In the genomic region with DNA sequence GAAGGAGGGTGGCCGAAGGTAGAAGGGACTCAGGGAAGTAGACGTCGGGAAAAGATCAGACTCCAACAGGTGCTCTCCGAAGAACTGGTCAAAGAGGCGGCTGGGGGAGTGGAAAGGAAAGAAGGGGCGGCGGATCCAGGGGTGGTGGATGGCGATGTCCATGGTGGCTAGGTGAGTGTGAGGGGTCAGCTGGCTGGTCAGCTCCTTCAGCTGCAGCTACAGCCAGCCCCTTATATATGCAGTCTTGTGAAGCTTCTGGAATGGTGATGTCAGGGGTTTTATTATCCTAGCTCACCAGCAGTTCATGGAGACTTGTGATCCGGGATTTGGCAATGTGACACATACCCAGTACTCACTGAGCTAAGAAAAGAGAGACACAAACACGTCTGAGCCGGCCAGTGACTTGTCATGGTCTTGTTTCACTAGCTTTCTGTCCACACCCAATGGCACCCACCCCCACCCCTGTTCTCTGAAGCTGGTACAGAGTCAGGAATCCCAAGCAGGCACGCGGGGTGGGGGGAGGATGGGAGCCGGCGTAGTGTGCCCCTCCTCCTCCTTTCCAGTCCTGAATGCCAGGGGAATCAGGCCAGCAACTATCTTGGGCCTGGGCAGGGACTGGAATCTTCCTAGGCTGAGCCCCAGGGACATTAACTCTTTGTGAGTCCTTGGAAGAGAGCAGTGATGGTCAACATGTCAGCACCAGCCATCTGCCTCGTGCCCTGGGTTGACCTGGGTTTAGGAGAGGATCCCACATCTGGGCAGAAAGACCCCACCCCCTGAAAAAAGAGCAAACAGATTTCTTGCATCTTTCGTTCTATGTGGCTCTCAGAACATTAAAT, we compare ENCODE assay signal across 7 cellular contexts. TPM values are rescaled to one million over a fixed set of nuclear protein-coding genes. Genes with fewer than 3 reads are reported as not detected.
DNase-seq lines count a peak whose midpoint lies in the region; ATAC-seq, FAIRE-seq and TF ChIP-seq lines count a peak whose summit lies in the region.

A gene with protein sequence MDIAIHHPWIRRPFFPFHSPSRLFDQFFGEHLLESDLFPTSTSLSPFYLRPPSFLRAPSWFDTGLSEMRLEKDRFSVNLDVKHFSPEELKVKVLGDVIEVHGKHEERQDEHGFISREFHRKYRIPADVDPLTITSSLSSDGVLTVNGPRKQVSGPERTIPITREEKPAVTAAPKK (minus strand): TSS at position 208 of the 839 bp plus-strand sequence. CDS start 46 bp downstream, at position 162.

- peak within 1 kb of the TSS; percentile 97 to 99 (median 98) for H3K27ac ChIP-seq in esophagus muscularis mucosa (replicated peaks in 1 of 4)

- CTCF ChIA-PET in activated CD8-positive, alpha-beta T cell treated with anti-CD3 and anti-CD28 coated beads, Interleukin-2, amount 10 ng/mL, durations not matched to agents 7 days and 5 days (lab: Charles Lee) = interaction anchor here (1.0 kb wide), 1 partner anchor 70 kb away, joined by 4 read pairs; no protein-coding TSS in a partner anchor

- peak within 1 kb of the TSS; percentile 65 to 81 (median 73) for H3K4me3 ChIP-seq in esophagus muscularis mucosa

- peak in 1 of 3 experiments; percentile 11 for TF ChIP-seq CTCF in esophagus muscularis mucosa (IDR thresholded peaks at IDR 0.05)

- WGBS in esophagus muscularis mucosa = 38% methylated on average over 11 of the region's 17 CpGs

- peaks cover 10 to 29% (median 20%) of the 10 kb centered on the region in 4 donors for H3K36me3 ChIP-seq in esophagus muscularis mucosa

- peaks cover 0 to 7% (median 0%) of the 10 kb centered on the region in 4 donors for H3K27me3 ChIP-seq in esophagus muscularis mucosa

- no peaks in the 10 kb centered on the region for H3K36me3 Mint-ChIP-seq in activated CD8-positive, alpha-beta T cell treated with anti-CD3 and anti-CD28 coated beads, Interleukin-2, amount 10 ng/mL, durations not matched to agents 7 days and 5 days (ENCODE audit: low read depth)

- no peaks in the 10 kb centered on the region for H3K9me3 Mint-ChIP-seq in activated CD8-positive, alpha-beta T cell treated with anti-CD3 and anti-CD28 coated beads, Interleukin-2, amount 10 ng/mL, durations not matched to agents 7 days and 5 days (ENCODE audit: insufficient read depth)

- H3K27me3 Mint-ChIP-seq in activated CD8-positive, alpha-beta T cell treated with anti-CD3 and anti-CD28 coated beads, Interleukin-2, amount 10 ng/mL, durations not matched to agents 7 days and 5 days (ENCODE audit: low read depth) = peaks cover 50% of the 10 kb centered on the region

- no peaks in the 10 kb centered on the region for H3K4me1 Mint-ChIP-seq in activated CD8-positive, alpha-beta T cell treated with anti-CD3 and anti-CD28 coated beads, Interleukin-2, amount 10 ng/mL, durations not matched to agents 7 days and 5 days (ENCODE audit: low read depth)

- POLR2A ChIA-PET in activated CD8-positive, alpha-beta T cell treated with anti-CD3 and anti-CD28 coated beads, Interleukin-2, amount 10 ng/mL, durations not matched to agents 7 days and 5 days (lab: Charles Lee) = no interaction called here

- no peaks in the 10 kb centered on the region for H3K9me3 ChIP-seq in esophagus muscularis mucosa

- no peak within 1 kb of the TSS for H3K4me3 Mint-ChIP-seq in activated CD8-positive, alpha-beta T cell treated with anti-CD3 and anti-CD28 coated beads, Interleukin-2, amount 10 ng/mL, durations not matched to agents 7 days and 5 days

- DNase-seq in RKO (ENCODE audit: low spot score) (peak; percentile 23), esophagus muscularis mucosa (ENCODE audit: extremely low spot score) (peak; percentile 98), midbrain (lab: John Stamatoyannopoulos, UW) (peak; percentile 91), urothelium cell line (ENCODE audit: low spot score) (peak; percentile 82)
- DNase-seq in activated CD8-positive, alpha-beta T cell treated with anti-CD3 and anti-CD28 coated beads, Interleukin-2, amount 10 ng/mL, durations not matched to agents 7 days and 5 days = no peak

- intact Hi-C loops in esophagus muscularis mucosa (cut with DNase I) = no loop called here

- FAIRE-seq in urothelium cell line (lab: Jason Lieb, UNC) = peak; percentile 71

- peak; percentile 60 for TF ChIP-seq POLR2A in esophagus muscularis mucosa (IDR thresholded peaks at IDR 0.05; ENCODE audit: low read depth)

- no peak for ATAC-seq in GM21737 (IDR thresholded peaks at IDR 0.05; ENCODE audit: unreplicated experiment)
- ATAC-seq in HG03457 (IDR thresholded peaks at IDR 0.05; ENCODE audit: unreplicated experiment) = no peak
- ATAC-seq in activated CD8-positive, alpha-beta T cell treated with anti-CD3 and anti-CD28 coated beads, Interleukin-2, amount 10 ng/mL, durations not matched to agents 7 days and 5 days = no peak

- TF ChIP-seq EP300 in esophagus muscularis mucosa (IDR thresholded peaks at IDR 0.05) = peak; percentile 91

- peaks cover 7 to 47% (median 40%) of the 10 kb centered on the region in 4 donors for H3K4me1 ChIP-seq in esophagus muscularis mucosa

- no peak within 1 kb of the TSS for H3K27ac Mint-ChIP-seq in activated CD8-positive, alpha-beta T cell treated with anti-CD3 and anti-CD28 coated beads, Interleukin-2, amount 10 ng/mL, durations not matched to agents 7 days and 5 days

RNA-seq across cellular contexts. Expression of the gene that starts here (rescaled TPM):
- 100 to 1,000 TPM; 315 to 493 (median 382) TPM for total RNA-seq in esophagus muscularis mucosa
- not detected for total RNA-seq in activated CD8-positive, alpha-beta T cell treated with anti-CD3 and anti-CD28 coated beads, Interleukin-2, amount 10 ng/mL, durations not matched to agents 7 days and 5 days

Comparison
In these comparisons a context has a peak if more than half of its experiments do, and no peak if none do; other contexts are left out.
1. RNA of the gene that starts here (total RNA-seq): 315 to 493 TPM in esophagus muscularis mucosa; not detected in activated CD8-positive, alpha-beta T cell treated with anti-CD3 and anti-CD28 coated beads, Interleukin-2, amount 10 ng/mL, durations not matched to agents 7 days and 5 days; every median in the first group is over 100 times any median in the second.